Comparison of ENCODE assay signal across 12 cellular contexts in genomic region chr9:108776920-108777650, GRCh38.
A peak's percentile ranks its signal among the peaks of the same experiment; 100 is the strongest.
DNase-seq lines count a peak whose midpoint lies in the region; ATAC-seq and TF ChIP-seq lines count a peak whose summit lies in the region.
"Had no signal": no experiment of that assay in that cellular context is flagged by ENCODE, and none has a peak within 500 bp of the region (broad histone marks: within the 10 kb centered on the region; RNA-seq: fewer than 3 reads in every experiment).

No MANE protein-coding gene starts in this region.

- H3K27me3 ChIP-seq in heart right ventricle (peaks cover 0 to 17% (median 4%) of the 10 kb centered on the region in 7 donors), upper lobe of right lung (peaks cover 9% of the 10 kb centered on the region)

- no peak for DNase-seq in heart right ventricle
- no peak for DNase-seq in Right ventricle myocardium superior
- peak; percentile 17 for DNase-seq in NCI-H748 treated with DMSO at 0.1 percent for 48 hours (lab: John Stamatoyannopoulos, UW)
- DNase-seq in upper lobe of right lung = no peak
- DNase-seq in NOMO-1 treated with dmso at 0.1 percent for 144 hours (lab: John Stamatoyannopoulos, UW; ENCODE audit: unreplicated experiment) = no peak
- DNase-seq in NCI-H2081 (lab: John Stamatoyannopoulos, UW) = no peak
- DNase-seq: aorta, NCI-H2029 treated with DMSO at 0.1 percent for 48 hours had no signal

- TF ChIP-seq CTCF in heart right ventricle (IDR thresholded peaks at IDR 0.05) = peak in 6 of 9 donors; percentile 7 to 26 (median 20)
- peak; percentile 20 for TF ChIP-seq CTCF in upper lobe of right lung (IDR thresholded peaks at IDR 0.05)

- WGBS in heart right ventricle, 2 donors = 65 to 71% methylated on average over 4 of the region's 4 CpGs

- peaks cover 0 to 22% (median 11%) of the 10 kb centered on the region in 9 donors for H3K4me1 ChIP-seq in heart right ventricle
- peaks cover 4% of the 10 kb centered on the region for H3K4me1 ChIP-seq in upper lobe of right lung
- H3K4me1 ChIP-seq: prostate gland had no signal

- H3K36me3 ChIP-seq in heart right ventricle (no peaks in the 10 kb centered on the region), upper lobe of right lung (no peaks in the 10 kb centered on the region)
- H3K36me3 ChIP-seq: prostate gland had no signal

- H3K4me3 ChIP-seq in heart right ventricle = no peak overlapping the region
- H3K4me3 ChIP-seq in upper lobe of right lung = no peak overlapping the region
- H3K4me3 ChIP-seq: prostate gland had no signal

- ATAC-seq in heart right ventricle = no peak
- ATAC-seq in Right ventricle myocardium superior (ENCODE audit: poor library complexity) = no peak
- ATAC-seq in esophagus mucosa = peak; percentile 43
- ATAC-seq in upper lobe of right lung = peak; percentile 70
- no peak for ATAC-seq in HG02642 (IDR thresholded peaks at IDR 0.05; ENCODE audit: poor library complexity, unreplicated experiment)
- ATAC-seq: activated CD4-positive, CD25-positive, alpha-beta regulatory T cell treated with anti-CD3 and anti-CD28 coated beads, Interleukin-2, amount 50 U/mL, for 24 hours had no signal

- intact Hi-C loops in heart right ventricle (cut with DNase I) = no loop called here
- intact Hi-C loops in Right ventricle myocardium superior (cut with DNase I) = no loop called here
- intact Hi-C loops in upper lobe of right lung (cut with DNase I) = no loop called here

- H3K9me3 ChIP-seq in heart right ventricle (no peaks in the 10 kb centered on the region), upper lobe of right lung (no peaks in the 10 kb centered on the region)
- H3K9me3 ChIP-seq: prostate gland had no signal

- H3K27ac ChIP-seq in heart right ventricle = no peak overlapping the region
- no peak overlapping the region for H3K27ac ChIP-seq in upper lobe of right lung
- H3K27ac ChIP-seq: prostate gland had no signal

Comparison
In these comparisons a context has a peak if more than half of its experiments do, and no peak if none do; other contexts are left out.
1. ATAC-seq: peak in esophagus mucosa (single experiment) and upper lobe of right lung (single experiment); none in heart right ventricle (0 of 8), Right ventricle myocardium superior (single experiment) and HG02642 (single experiment).